8 cellular contexts compared by ENCODE assay signal in genomic region chr15:40307421-40308165, GRCh38. TPM values are rescaled to one million over a fixed set of nuclear protein-coding genes. Genes with fewer than 3 reads are reported as not detected.
DNase-seq lines count a peak whose midpoint lies in the region; ATAC-seq and TF ChIP-seq lines count a peak whose summit lies in the region.

Gene PLCB2, minus strand, starts transcription at chr15:40307935. Its CDS starts 263 bp downstream, at chr15:40307672.

- intact Hi-C loops in activated CD4-positive, alpha-beta T cell treated with anti-CD3 and anti-CD28 coated beads for 36 hours (cut with DNase I, micrococcal nuclease), result loop anchor here (1.0 to 10.0 kb wide), 6 partner anchors 16 to 523 kb away; partner anchors contain the start of genes INAFM2 (in 2 of the 2), FSIP1 (in 1 of the 2) and SRP14 (in 1 of the 2)

- peaks cover 35% of the 10 kb centered on the region for H3K4me1 ChIP-seq in CD4-positive, CD25-positive, alpha-beta regulatory T cell (ENCODE audit: control insufficient read depth, insufficient read depth, low read length, poor library complexity, severe bottlenecking)
- H3K4me1 ChIP-seq in Loucy (ENCODE audit: insufficient read depth, low read length, poor library complexity, severe bottlenecking) (peaks cover 57% of the 10 kb centered on the region), tibial nerve (no peaks in the 10 kb centered on the region)

- DNase-seq in CD4-positive, CD25-positive, alpha-beta regulatory T cell, result peak; percentile 58 to 85 (median 80)
- DNase-seq in activated CD4-positive, alpha-beta T cell treated with anti-CD3 and anti-CD28 coated beads for 36 hours, result peak; percentile 83
- DNase-seq in effector CD4-positive, alpha-beta T cell, result peak; percentile 60
- DNase-seq in nephron progenitor cell, result peak; percentile 61
- no peak for DNase-seq in tibial nerve (ENCODE audit: low spot score in 2 of 2)
- DNase-seq in NCI-H1092 (lab: John Stamatoyannopoulos, UW), result no peak

- H3K27me3 Mint-ChIP-seq in CD4-positive, CD25-positive, alpha-beta regulatory T cell, result no peaks in the 10 kb centered on the region
- no peaks in the 10 kb centered on the region for H3K27me3 Mint-ChIP-seq in activated CD4-positive, alpha-beta T cell treated with anti-CD3 and anti-CD28 coated beads for 36 hours
- peaks cover 61% of the 10 kb centered on the region for H3K27me3 Mint-ChIP-seq in nephron progenitor cell (ENCODE audit: low read depth, poor library complexity)

- no peaks in the 10 kb centered on the region for H3F3A ChIP-seq in Loucy (ENCODE audit: low read depth)

- TF ChIP-seq CTCF in Loucy (conservative IDR thresholded peaks at IDR 0.05; ENCODE audit: low read length) (peak; percentile 53), nephron progenitor cell (IDR thresholded peaks at IDR 0.05) (no peak), tibial nerve (IDR thresholded peaks at IDR 0.05) (peak in 1 of 5 experiments; percentile 9)

- no peaks in the 10 kb centered on the region for H3K27me3 ChIP-seq in CD4-positive, CD25-positive, alpha-beta regulatory T cell (ENCODE audit: control insufficient read depth, insufficient read depth, low read length)
- H3K27me3 ChIP-seq in Loucy (ENCODE audit: insufficient read depth, low read length, poor library complexity, severe bottlenecking), result no peaks in the 10 kb centered on the region
- H3K27me3 ChIP-seq in tibial nerve, result peaks cover 0 to 5% of the 10 kb centered on the region in 2 donors

- peaks cover 9 to 61% (median 40%) of the 10 kb centered on the region in 4 donors for H3K4me1 Mint-ChIP-seq in CD4-positive, CD25-positive, alpha-beta regulatory T cell
- H3K4me1 Mint-ChIP-seq in activated CD4-positive, alpha-beta T cell treated with anti-CD3 and anti-CD28 coated beads for 36 hours, result peaks cover 31% of the 10 kb centered on the region
- H3K4me1 Mint-ChIP-seq in nephron progenitor cell, result peaks cover 39% of the 10 kb centered on the region

- H3K4me3 ChIP-seq in CD4-positive, CD25-positive, alpha-beta regulatory T cell (ENCODE audit: low read depth, low read length), result peak within 1 kb of the TSS; percentile 93
- H3K4me3 ChIP-seq in Loucy (ENCODE audit: low read length, poor library complexity, severe bottlenecking) (peak within 1 kb of the TSS; percentile 96), tibial nerve (peak within 1 kb of the TSS; percentile 12 to 49 (median 30))

- no peaks in the 10 kb centered on the region for H3K9me3 ChIP-seq in CD4-positive, CD25-positive, alpha-beta regulatory T cell (ENCODE audit: control insufficient read depth in 2 of 2, low read length in 2 of 2)
- H3K9me3 ChIP-seq in Loucy (ENCODE audit: insufficient read depth, low read depth, low read length), result no peaks in the 10 kb centered on the region
- H3K9me3 ChIP-seq in tibial nerve, result no peaks in the 10 kb centered on the region

- peaks cover 19% of the 10 kb centered on the region for H3K36me3 Mint-ChIP-seq in CD4-positive, CD25-positive, alpha-beta regulatory T cell
- peaks cover 4% of the 10 kb centered on the region for H3K36me3 Mint-ChIP-seq in activated CD4-positive, alpha-beta T cell treated with anti-CD3 and anti-CD28 coated beads for 36 hours (ENCODE audit: low read depth)
- H3K36me3 Mint-ChIP-seq in nephron progenitor cell (ENCODE audit: low read depth), result no peaks in the 10 kb centered on the region

- peak within 1 kb of the TSS; percentile 94 to 96 (median 96) for H3K27ac Mint-ChIP-seq in CD4-positive, CD25-positive, alpha-beta regulatory T cell
- peak within 1 kb of the TSS; percentile 97 for H3K27ac Mint-ChIP-seq in activated CD4-positive, alpha-beta T cell treated with anti-CD3 and anti-CD28 coated beads for 36 hours
- no peak within 1 kb of the TSS for H3K27ac Mint-ChIP-seq in nephron progenitor cell

- peaks cover 11% of the 10 kb centered on the region for H4K20me1 ChIP-seq in Loucy (ENCODE audit: insufficient read depth, low read length, poor library complexity, severe bottlenecking)

- H3K9me3 Mint-ChIP-seq in CD4-positive, CD25-positive, alpha-beta regulatory T cell, result no peaks in the 10 kb centered on the region
- H3K9me3 Mint-ChIP-seq in activated CD4-positive, alpha-beta T cell treated with anti-CD3 and anti-CD28 coated beads for 36 hours (ENCODE audit: low read depth), result no peaks in the 10 kb centered on the region
- no peaks in the 10 kb centered on the region for H3K9me3 Mint-ChIP-seq in nephron progenitor cell

- peak; percentile 79 to 80 for ATAC-seq in CD4-positive, CD25-positive, alpha-beta regulatory T cell (ENCODE audit: low read depth in 2 of 2)
- peak; percentile 51 for ATAC-seq in GM19463 (IDR thresholded peaks at IDR 0.05; ENCODE audit: unreplicated experiment)
- peak; percentile 79 for ATAC-seq in activated CD4-positive, alpha-beta T cell treated with anti-CD3 and anti-CD28 coated beads for 36 hours

- H3K4me3 Mint-ChIP-seq in CD4-positive, CD25-positive, alpha-beta regulatory T cell, result peak within 1 kb of the TSS; percentile 95 to 97 (median 96)
- peak within 1 kb of the TSS; percentile 91 for H3K4me3 Mint-ChIP-seq in activated CD4-positive, alpha-beta T cell treated with anti-CD3 and anti-CD28 coated beads for 36 hours
- H3K4me3 Mint-ChIP-seq in nephron progenitor cell, result peak within 1 kb of the TSS; percentile 45

- H3K36me3 ChIP-seq in CD4-positive, CD25-positive, alpha-beta regulatory T cell (ENCODE audit: control insufficient read depth, insufficient read depth, low read length), result peaks cover 12% of the 10 kb centered on the region
- H3K36me3 ChIP-seq in Loucy (ENCODE audit: insufficient read depth, low read length), result peaks cover 3% of the 10 kb centered on the region; the same call in 1 of the 2 replicates
- no peaks in the 10 kb centered on the region for H3K36me3 ChIP-seq in tibial nerve

- TF ChIP-seq EP300 in tibial nerve (IDR thresholded peaks at IDR 0.05), result no peak

- H3K9me2 ChIP-seq in Loucy (replicated peaks; ENCODE audit: low read depth, low read length), result no peaks in the 10 kb centered on the region

- H3K27ac ChIP-seq in CD4-positive, CD25-positive, alpha-beta regulatory T cell (ENCODE audit: insufficient read depth, low read length, poor library complexity, severe bottlenecking), result peak within 1 kb of the TSS; percentile 86
- peak within 1 kb of the TSS in 3 of 4 donors; percentile 60 to 86 (median 62) for H3K27ac ChIP-seq in tibial nerve

- 46 to 63% methylated on average over 7 to 10 of the region's 15 CpGs for WGBS in tibial nerve, 2 donors

- CTCF ChIA-PET in activated CD4-positive, alpha-beta T cell treated with anti-CD3 and anti-CD28 coated beads for 36 hours (lab: Charles Lee), result interaction anchor here (0.6 to 21.7 kb wide), 33 partner anchors 12 to 771 kb away, joined by 3 to 393 read pairs (median 4); partner anchors contain the start of genes ANKRD63, CCDC9B, INAFM2 and KNSTRN

- POLR2A ChIA-PET in activated CD4-positive, alpha-beta T cell treated with anti-CD3 and anti-CD28 coated beads for 36 hours (lab: Charles Lee), result interaction anchor here (0.6 to 1.5 kb wide), 3 partner anchors 18 to 102 kb away, joined by 3 to 5 read pairs (median 3); partner anchors contain the start of gene IVD

- peak within 1 kb of the TSS; percentile 97 for H3K4me2 ChIP-seq in Loucy (ENCODE audit: low read depth, low read length, poor library complexity, severe bottlenecking)

- peak within 1 kb of the TSS; percentile 45 for H2AFZ ChIP-seq in Loucy (ENCODE audit: low read length)

- TF ChIP-seq POLR2A in tibial nerve (IDR thresholded peaks at IDR 0.05), result no peak

- peaks cover 53% of the 10 kb centered on the region for H3K79me2 ChIP-seq in Loucy (ENCODE audit: insufficient read depth, low read length)

- peak within 1 kb of the TSS; percentile 98 for H3K9ac ChIP-seq in Loucy (ENCODE audit: low read depth, low read length, poor library complexity, severe bottlenecking)

RNA-seq across cellular contexts. Expression of gene PLCB2, which starts in this region (rescaled TPM):
- total RNA-seq in CD4-positive, CD25-positive, alpha-beta regulatory T cell, result 305 TPM
- 10 to 100 TPM; 17.3 to 24.6 (median 19.8) TPM for polyA plus RNA-seq in CD4-positive, CD25-positive, alpha-beta regulatory T cell
- 10 to 100 TPM; 67.9 to 86.8 TPM for total RNA-seq in activated CD4-positive, alpha-beta T cell treated with anti-CD3 and anti-CD28 coated beads for 36 hours
- total RNA-seq in tibial nerve, result 10 to 100 TPM; 14.9 to 42.3 (median 17.0) TPM

Comparison
In these comparisons a context has a peak if more than half of its experiments do, and no peak if none do; other contexts are left out.
1. DNase-seq: peak in CD4-positive, CD25-positive, alpha-beta regulatory T cell (3 of 3), activated CD4-positive, alpha-beta T cell treated with anti-CD3 and anti-CD28 coated beads for 36 hours (single experiment), effector CD4-positive, alpha-beta T cell (single experiment) and nephron progenitor cell (single experiment); none in tibial nerve (0 of 2) and NCI-H1092 (single experiment).
2. H3K4me3 ChIP-seq: peak in every context shown above with its lines; median percentile 96 in Loucy; 93 in CD4-positive, CD25-positive, alpha-beta regulatory T cell; 30 in tibial nerve.
3. H3K4me3 Mint-ChIP-seq: peak in every context shown above with its lines; median percentile 96 in CD4-positive, CD25-positive, alpha-beta regulatory T cell; 91 in activated CD4-positive, alpha-beta T cell treated with anti-CD3 and anti-CD28 coated beads for 36 hours; 45 in nephron progenitor cell.
4. Peak in every context shown above with its lines, with median percentiles within 50 percentile points of each other: ATAC-seq.